Comparison of ENCODE assay signal across 1 cellular context in the genomic region with DNA sequence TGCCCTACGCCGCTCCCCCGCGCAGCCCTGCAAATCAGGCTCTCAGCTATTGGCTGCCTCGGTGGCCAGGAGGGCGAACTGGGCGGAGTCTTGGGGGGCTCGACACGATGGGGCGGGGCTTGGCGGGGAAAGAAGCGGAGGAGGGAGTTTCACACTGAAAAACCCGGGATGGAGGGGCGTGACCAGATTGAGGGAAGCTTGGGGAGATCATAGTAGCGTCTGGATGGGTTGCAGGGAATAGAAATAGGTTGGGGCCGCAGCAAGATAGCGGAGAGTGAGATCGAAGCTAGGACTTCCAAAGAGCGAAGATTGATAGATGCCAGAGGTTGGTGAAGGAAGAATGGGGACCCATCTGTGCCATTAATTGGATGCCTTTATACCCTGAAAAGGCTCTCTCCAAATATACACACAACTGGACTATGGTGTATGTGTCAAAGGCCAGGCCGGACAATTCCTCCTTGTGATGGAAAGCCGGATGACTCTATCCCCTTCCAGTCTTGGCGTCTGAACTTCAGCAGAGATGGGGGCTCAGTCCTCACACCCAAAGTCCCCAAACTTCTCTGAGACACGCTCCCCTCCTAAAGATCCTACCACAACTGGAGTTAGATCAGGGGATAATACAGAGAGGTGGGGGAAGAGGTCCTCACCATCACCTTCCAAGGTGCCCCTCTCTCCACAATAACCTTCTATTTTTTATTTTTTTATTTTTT.
A peak's percentile ranks its signal among the peaks of the same experiment; 100 is the strongest.
TF ChIP-seq lines count a peak whose summit lies in the region.

No MANE protein-coding gene starts in this region.

TF ChIP-seq in HEK293, 187 proteins besides CTCF, POLR2A, EP300 and RAD21 (continued from another document and continues in another):
- TF ChIP-seq PRDM10 (tag by site-specific recombination; IDR thresholded peaks at IDR 0.05) (0 out of 2 replicates have a peak, but pooled peaks have one; percentile 84), ZNF366 (tag by site-specific recombination; conservative IDR thresholded peaks at IDR 0.05) (peak; percentile 58), ZNF426 (tag by site-specific recombination; IDR thresholded peaks at IDR 0.05) (no peak), ZNF530 (tag by site-specific recombination; IDR thresholded peaks at IDR 0.05; ENCODE audit: low read depth) (no peak), TSHZ1 (tag by site-specific recombination; IDR thresholded peaks at IDR 0.05; ENCODE audit: borderline replicate concordance) (no peak), SCRT2 (tag by site-specific recombination; IDR thresholded peaks at IDR 0.05) (no peak), ZBTB17 (tag by site-specific recombination; IDR thresholded peaks at IDR 0.05) (peak; percentile 93), ZNF335 (tag by site-specific recombination; conservative IDR thresholded peaks at IDR 0.05) (no peak; the same call in 1 of the 2 replicates), ZNF529 (tag by site-specific recombination; IDR thresholded peaks at IDR 0.05; ENCODE audit: insufficient replicate concordance) (no peak), ZBTB44 (tag by site-specific recombination; IDR thresholded peaks at IDR 0.05) (no peak), ZNF621 (tag by site-specific recombination; IDR thresholded peaks at IDR 0.05) (no peak), EGR2 (tag by site-specific recombination; IDR thresholded peaks at IDR 0.05; ENCODE audit: low read depth) (peak; percentile 69), ZNF791 (tag by site-specific recombination; IDR thresholded peaks at IDR 0.05) (no peak), ZBTB26 (tag by site-specific recombination; optimal IDR thresholded peaks at IDR 0.05) (no peak), ZNF175 (tag by site-specific recombination; IDR thresholded peaks at IDR 0.05) (no peak), ZNF571 (tag by site-specific recombination; IDR thresholded peaks at IDR 0.05) (no peak), ZNF792 (tag by site-specific recombination; IDR thresholded peaks at IDR 0.05) (no peak), ZNF544 (tag by site-specific recombination; IDR thresholded peaks at IDR 0.05) (no peak), ZNF654 (tag by site-specific recombination; IDR thresholded peaks at IDR 0.05; ENCODE audit: low read depth) (no peak), ZBTB21 (tag by site-specific recombination; IDR thresholded peaks at IDR 0.05) (no peak), ZNF280C (tag by site-specific recombination; IDR thresholded peaks at IDR 0.05) (no peak), KLF10 (tag by site-specific recombination; IDR thresholded peaks at IDR 0.05) (peak; percentile 88), ZNF341 (tag by site-specific recombination; IDR thresholded peaks at IDR 0.05; ENCODE audit: low read depth) (no peak), GLIS2 (tag by site-specific recombination; IDR thresholded peaks at IDR 0.05) (0 out of 2 replicates have a peak, but pooled peaks have one; percentile 31), PRDM2 (tag by site-specific recombination; IDR thresholded peaks at IDR 0.05; ENCODE audit: borderline replicate concordance) (no peak), ZNF112 (tag by site-specific recombination; IDR thresholded peaks at IDR 0.05) (no peak), ZNF114 (tag by site-specific recombination; IDR thresholded peaks at IDR 0.05) (no peak), ZNF701 (tag by site-specific recombination; IDR thresholded peaks at IDR 0.05) (no peak), ZFP3 (tag by site-specific recombination; IDR thresholded peaks at IDR 0.05; ENCODE audit: low read depth) (no peak), SETDB1 (IDR thresholded peaks at IDR 0.05; ENCODE audit: insufficient read length, low read length) (no peak)
- TF ChIP-seq, protein P1, sequence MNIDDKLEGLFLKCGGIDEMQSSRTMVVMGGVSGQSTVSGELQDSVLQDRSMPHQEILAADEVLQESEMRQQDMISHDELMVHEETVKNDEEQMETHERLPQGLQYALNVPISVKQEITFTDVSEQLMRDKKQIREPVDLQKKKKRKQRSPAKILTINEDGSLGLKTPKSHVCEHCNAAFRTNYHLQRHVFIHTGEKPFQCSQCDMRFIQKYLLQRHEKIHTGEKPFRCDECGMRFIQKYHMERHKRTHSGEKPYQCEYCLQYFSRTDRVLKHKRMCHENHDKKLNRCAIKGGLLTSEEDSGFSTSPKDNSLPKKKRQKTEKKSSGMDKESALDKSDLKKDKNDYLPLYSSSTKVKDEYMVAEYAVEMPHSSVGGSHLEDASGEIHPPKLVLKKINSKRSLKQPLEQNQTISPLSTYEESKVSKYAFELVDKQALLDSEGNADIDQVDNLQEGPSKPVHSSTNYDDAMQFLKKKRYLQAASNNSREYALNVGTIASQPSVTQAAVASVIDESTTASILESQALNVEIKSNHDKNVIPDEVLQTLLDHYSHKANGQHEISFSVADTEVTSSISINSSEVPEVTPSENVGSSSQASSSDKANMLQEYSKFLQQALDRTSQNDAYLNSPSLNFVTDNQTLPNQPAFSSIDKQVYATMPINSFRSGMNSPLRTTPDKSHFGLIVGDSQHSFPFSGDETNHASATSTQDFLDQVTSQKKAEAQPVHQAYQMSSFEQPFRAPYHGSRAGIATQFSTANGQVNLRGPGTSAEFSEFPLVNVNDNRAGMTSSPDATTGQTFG (tag by site-specific recombination; IDR thresholded peaks at IDR 0.05; ENCODE audit: borderline replicate concordance), result no peak
